In the genomic region with DNA sequence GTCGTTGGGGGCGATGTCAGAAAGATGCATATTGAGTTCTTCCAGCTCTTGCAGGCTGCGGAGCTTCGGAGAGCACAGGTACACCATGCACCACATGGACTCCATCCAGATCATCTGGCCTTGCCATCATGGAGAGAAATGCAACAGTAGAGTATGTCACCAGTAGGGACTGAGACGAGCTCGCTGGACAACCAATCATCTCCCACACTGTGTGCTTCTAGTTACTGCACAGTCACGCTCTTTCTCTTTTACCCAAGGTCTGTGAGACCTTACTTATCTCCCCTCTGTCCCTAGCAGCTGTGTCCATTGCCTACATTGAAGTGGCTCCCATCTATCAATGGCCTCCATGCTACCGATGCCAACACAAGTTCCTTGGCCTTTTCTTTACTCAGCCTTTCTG, we compare ENCODE assay signal across 25 cellular contexts.
"Had no signal": no experiment of that assay in that cellular context is flagged by ENCODE, and none has a peak within 500 bp of the region (broad histone marks: within the 10 kb centered on the region; RNA-seq: fewer than 3 reads in every experiment).

No MANE protein-coding gene starts in this region.

- H3K4me1 ChIP-seq: colonic mucosa, gastrocnemius medialis, heart right ventricle, left lung, lower lobe of right lung had no signal

- FAIRE-seq: endometrium, islet of Langerhans, keratinocyte had no signal

- H3K27ac ChIP-seq: colonic mucosa, epithelial cell of prostate, gastrocnemius medialis, heart right ventricle, left lung, lower lobe of right lung had no signal

- H3K27me3 ChIP-seq: colonic mucosa, gastrocnemius medialis, heart right ventricle, left lung had no signal

- DNase-seq: colonic mucosa; cortex of kidney; effector CD8-positive, alpha-beta T cell; effector memory CD8-positive, alpha-beta T cell; endodermal cell; erythroblast; foreskin fibroblast; foreskin melanocyte; gastrocnemius medialis; glutamatergic neuron; head of caudate nucleus; heart right ventricle; hippocampal formation; left cardiac atrium; left lung; left ventricle myocardium superior; lower lobe of right lung; mesenchymal stem cell; mucosa of descending colon; naive B cell had no signal

- H3K4me3 ChIP-seq: colonic mucosa, gastrocnemius medialis, heart right ventricle, left lung, lower lobe of right lung, mucosa of descending colon had no signal

- H3K36me3 ChIP-seq: colonic mucosa, gastrocnemius medialis, heart right ventricle, left lung, lower lobe of right lung had no signal

- ATAC-seq: effector memory CD8-positive, alpha-beta T cell; esophagus mucosa; gastrocnemius medialis; heart right ventricle; left cardiac atrium; left lung; left ventricle myocardium superior; lower lobe of right lung; mucosa of descending colon had no signal

- H3K9me3 ChIP-seq: colonic mucosa, gastrocnemius medialis, lower lobe of right lung, mucosa of descending colon had no signal
